In the genomic region with DNA sequence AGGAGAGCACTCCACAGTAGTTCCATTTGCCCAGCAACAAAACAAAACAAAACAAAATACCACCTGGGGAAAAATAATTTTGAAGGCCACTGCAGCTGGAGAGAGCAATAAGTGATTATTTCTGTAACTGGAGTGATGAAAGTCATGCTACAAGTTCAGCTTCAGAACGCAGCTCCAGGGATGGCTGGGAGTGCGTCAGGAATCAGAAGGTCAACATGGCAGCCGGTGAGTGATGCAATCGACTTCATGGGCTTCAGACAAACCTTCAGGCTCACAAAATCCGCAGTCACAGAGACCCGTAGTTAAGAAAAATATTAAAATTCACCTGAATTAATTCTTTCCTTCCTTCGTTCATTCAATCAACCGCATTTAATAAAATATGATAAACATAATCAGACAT, we compare ENCODE assay signal across 16 cellular contexts.
"Had no signal": no experiment of that assay in that cellular context is flagged by ENCODE, and none has a peak within 500 bp of the region (broad histone marks: within the 10 kb centered on the region; RNA-seq: fewer than 3 reads in every experiment).

No MANE protein-coding gene starts in this region.

- H3K4me3 Mint-ChIP-seq: neural progenitor cell had no signal

- H3K9me3 ChIP-seq: breast epithelium, spleen, suprapubic skin had no signal

- H3K9me3 Mint-ChIP-seq: neural progenitor cell had no signal

- H3K9ac ChIP-seq: neural progenitor cell, parathyroid adenoma had no signal

- H3K4me1 ChIP-seq: breast epithelium, neural progenitor cell, parathyroid adenoma, spleen, suprapubic skin had no signal

- H3K4me3 ChIP-seq: breast epithelium, lung, neural progenitor cell, spleen, suprapubic skin had no signal

- H3K27ac Mint-ChIP-seq: neural progenitor cell had no signal

- H3K4me1 Mint-ChIP-seq: neural progenitor cell had no signal

- H2AFZ ChIP-seq: neural progenitor cell, parathyroid adenoma had no signal

- H3K79me2 ChIP-seq: parathyroid adenoma had no signal

- H3K4me2 ChIP-seq: neural progenitor cell had no signal

- DNase-seq: activated CD4-positive, alpha-beta T cell treated with anti-CD3 and anti-CD28 coated beads, Interleukin-2, amount 50 U/mL, for 4 hours; activated CD4-positive, CD25-positive, alpha-beta regulatory T cell treated with anti-CD3 and anti-CD28 coated beads, Interleukin-2, amount 50 U/mL, for 72 hours; activated naive CD4-positive, alpha-beta T cell treated with anti-CD3 and anti-CD28 coated beads, Interleukin-2, amount 50 U/mL, for 16 hours; activated T-cell treated with anti-CD3 and anti-CD28 coated beads, Interleukin-2, amount 50 U/mL, for 1 hour; amniotic stem cell; midbrain; retina; spleen; stimulated activated CD4-positive, alpha-beta T cell treated with anti-CD3 and anti-CD28 coated beads, Interleukin-2, amount 100 ng/mL, for 24 hours; stimulated activated naive CD4-positive, alpha-beta T cell; T-helper 2 cell had no signal

- H3K27me3 ChIP-seq: breast epithelium, neural progenitor cell, spleen, suprapubic skin had no signal

- H3K36me3 ChIP-seq: breast epithelium, neural progenitor cell, suprapubic skin had no signal

- H3K27ac ChIP-seq: breast epithelium, neural progenitor cell, parathyroid adenoma, spleen, suprapubic skin had no signal

- H3K36me3 Mint-ChIP-seq: neural progenitor cell had no signal
